In genomic region chr2:126825306-126825705, GRCh38 we compare ENCODE assay signal across 15 cellular contexts.
DNase-seq lines count a peak whose midpoint lies in the region; ATAC-seq and TF ChIP-seq lines count a peak whose summit lies in the region.
"Had no signal": no experiment of that assay in that cellular context is flagged by ENCODE, and none has a peak within 500 bp of the region (broad histone marks: within the 10 kb centered on the region; RNA-seq: fewer than 3 reads in every experiment).

No MANE protein-coding gene starts in this region.

- no peak for ATAC-seq in HG02759 (IDR thresholded peaks at IDR 0.05; ENCODE audit: unreplicated experiment)
- ATAC-seq: HCT116 had no signal

- WGBS in sigmoid colon, 2 donors: 85 to 93% methylated on average over 2 of the region's 2 CpGs

- TF ChIP-seq CTCF in brain (conservative IDR thresholded peaks at IDR 0.05) (no peak), sigmoid colon (IDR thresholded peaks at IDR 0.05) (no peak)

- no peak overlapping the region for H3K27ac ChIP-seq in sigmoid colon
- H3K27ac ChIP-seq: C4-2B, GM23248 had no signal

- intact Hi-C loops in sigmoid colon (cut with DNase I): no loop called here

- peak; percentile 10 for DNase-seq in NCI-H2171 treated with DMSO at 0.1 percent for 48 hours (lab: John Stamatoyannopoulos, UW)
- no peak for DNase-seq in NCI-H2171 (lab: John Stamatoyannopoulos, UW)
- peak; percentile 11 to 38 for DNase-seq in hippocampal formation (lab: John Stamatoyannopoulos, UW)
- DNase-seq in sigmoid colon: peak; percentile 8
- DNase-seq in GM19238 (ENCODE audit: insufficient read length, low spot score): no peak
- no peak for DNase-seq in stimulated activated CD4-positive, alpha-beta T cell treated with anti-CD3 and anti-CD28 coated beads, Interleukin-2, amount 100 ng/mL, for 24 hours
- DNase-seq: BE2C; CD4-positive, alpha-beta memory T cell; COR-L47; DMS53; GM23248 had no signal

- H3K9me3 ChIP-seq in sigmoid colon: no peaks in the 10 kb centered on the region
- H3K9me3 ChIP-seq: BE2C had no signal

- H3K4me3 ChIP-seq in sigmoid colon: no peak overlapping the region
- H3K4me3 ChIP-seq: GM23248 had no signal

- no peak for TF ChIP-seq EP300 in sigmoid colon (IDR thresholded peaks at IDR 0.05)

- no peaks in the 10 kb centered on the region for H3K36me3 Mint-ChIP-seq in brain
- H3K36me3 Mint-ChIP-seq: CD4-positive, alpha-beta memory T cell had no signal

- peaks cover 14% of the 10 kb centered on the region for H3K27me3 Mint-ChIP-seq in brain

- no peaks in the 10 kb centered on the region for H3K4me1 ChIP-seq in sigmoid colon
- H3K4me1 ChIP-seq: BE2C had no signal

- no peaks in the 10 kb centered on the region for H3K36me3 ChIP-seq in sigmoid colon
- H3K36me3 ChIP-seq: BE2C had no signal

- no peak for TF ChIP-seq POLR2A in sigmoid colon (IDR thresholded peaks at IDR 0.05)

- H3K4me3 Mint-ChIP-seq in brain: peak overlapping the region in 1 of 5 experiments; percentile 45
- H3K4me3 Mint-ChIP-seq: CD4-positive, alpha-beta memory T cell had no signal

- peaks cover 31% of the 10 kb centered on the region for H3K4me1 Mint-ChIP-seq in brain
- H3K4me1 Mint-ChIP-seq: CD4-positive, alpha-beta memory T cell had no signal

- no peaks in the 10 kb centered on the region for H3K27me3 ChIP-seq in sigmoid colon
- H3K27me3 ChIP-seq: BE2C had no signal

- peak overlapping the region in 4 of 5 experiments; percentile 46 to 96 (median 71) for H3K27ac Mint-ChIP-seq in brain
- H3K27ac Mint-ChIP-seq: CD4-positive, alpha-beta memory T cell had no signal

- H3K9me3 Mint-ChIP-seq in brain: peaks cover 0 to 2% (median 0%) of the 10 kb centered on the region in 5 experiments

Comparison
In these comparisons a context has a peak if more than half of its experiments do, and no peak if none do; other contexts are left out.
1. DNase-seq: peak in NCI-H2171 treated with DMSO at 0.1 percent for 48 hours (single experiment), hippocampal formation (2 of 2) and sigmoid colon (single experiment); none in NCI-H2171 (single experiment), GM19238 (single experiment) and stimulated activated CD4-positive, alpha-beta T cell treated with anti-CD3 and anti-CD28 coated beads, Interleukin-2, amount 100 ng/mL, for 24 hours (0 of 2).